In the genomic region with DNA sequence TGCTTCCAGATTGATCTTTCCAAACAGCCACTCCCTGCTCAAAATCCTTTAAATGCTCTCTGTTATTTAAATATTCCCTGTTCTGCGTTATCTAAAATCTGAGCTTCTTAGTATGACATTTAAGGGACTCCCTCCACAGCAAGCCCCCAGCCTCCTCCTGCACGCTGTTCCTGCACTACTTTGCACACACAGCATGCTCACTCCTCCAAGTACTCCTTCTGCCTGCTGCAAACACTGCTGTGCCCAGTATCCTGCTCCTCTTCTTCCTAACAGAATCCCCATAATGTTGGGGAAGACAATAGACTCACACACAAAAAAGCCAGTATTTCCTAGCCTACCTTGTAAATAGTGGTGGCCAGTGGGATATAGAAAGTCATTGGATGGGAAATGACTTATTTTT, we compare ENCODE assay signal across 1 cellular context.
TF ChIP-seq lines count a peak whose summit lies in the region.

No MANE protein-coding gene starts in this region.

TF ChIP-seq in H1, 55 proteins besides CTCF, POLR2A, EP300 and RAD21 (continued from another document):
- no peak for TF ChIP-seq CEBPB (IDR thresholded peaks at IDR 0.05; ENCODE audit: low read depth, low read length)
- TF ChIP-seq HDAC6 (IDR thresholded peaks at IDR 0.05; ENCODE audit: low read depth, low read length): no peak
- no peak for TF ChIP-seq CTBP2 (IDR thresholded peaks at IDR 0.05; ENCODE audit: borderline replicate concordance, insufficient read depth, insufficient read length, low read length)
- no peak for TF ChIP-seq JUND (IDR thresholded peaks at IDR 0.05; ENCODE audit: low read length)
- no peak for TF ChIP-seq SAP30 (IDR thresholded peaks at IDR 0.05; ENCODE audit: insufficient read depth, insufficient replicate concordance, low read length)
- TF ChIP-seq RBBP5 (IDR thresholded peaks at IDR 0.05; ENCODE audit: borderline replicate concordance, low read depth, low read length): no peak
- no peak for TF ChIP-seq SP4 (IDR thresholded peaks at IDR 0.05; ENCODE audit: low read length)
- TF ChIP-seq SIRT6 (IDR thresholded peaks at IDR 0.05; ENCODE audit: low read length): no peak
- TF ChIP-seq BCL11A (IDR thresholded peaks at IDR 0.05; ENCODE audit: low read depth in 2 of 2, low read length in 2 of 2): no peak
- no peak for TF ChIP-seq SRF (IDR thresholded peaks at IDR 0.05; ENCODE audit: low read depth, low read length)
- TF ChIP-seq CHD1 (IDR thresholded peaks at IDR 0.05; ENCODE audit: low read depth, low read length): no peak
